ENCODE assay signal across 17 cellular contexts in the genomic region with DNA sequence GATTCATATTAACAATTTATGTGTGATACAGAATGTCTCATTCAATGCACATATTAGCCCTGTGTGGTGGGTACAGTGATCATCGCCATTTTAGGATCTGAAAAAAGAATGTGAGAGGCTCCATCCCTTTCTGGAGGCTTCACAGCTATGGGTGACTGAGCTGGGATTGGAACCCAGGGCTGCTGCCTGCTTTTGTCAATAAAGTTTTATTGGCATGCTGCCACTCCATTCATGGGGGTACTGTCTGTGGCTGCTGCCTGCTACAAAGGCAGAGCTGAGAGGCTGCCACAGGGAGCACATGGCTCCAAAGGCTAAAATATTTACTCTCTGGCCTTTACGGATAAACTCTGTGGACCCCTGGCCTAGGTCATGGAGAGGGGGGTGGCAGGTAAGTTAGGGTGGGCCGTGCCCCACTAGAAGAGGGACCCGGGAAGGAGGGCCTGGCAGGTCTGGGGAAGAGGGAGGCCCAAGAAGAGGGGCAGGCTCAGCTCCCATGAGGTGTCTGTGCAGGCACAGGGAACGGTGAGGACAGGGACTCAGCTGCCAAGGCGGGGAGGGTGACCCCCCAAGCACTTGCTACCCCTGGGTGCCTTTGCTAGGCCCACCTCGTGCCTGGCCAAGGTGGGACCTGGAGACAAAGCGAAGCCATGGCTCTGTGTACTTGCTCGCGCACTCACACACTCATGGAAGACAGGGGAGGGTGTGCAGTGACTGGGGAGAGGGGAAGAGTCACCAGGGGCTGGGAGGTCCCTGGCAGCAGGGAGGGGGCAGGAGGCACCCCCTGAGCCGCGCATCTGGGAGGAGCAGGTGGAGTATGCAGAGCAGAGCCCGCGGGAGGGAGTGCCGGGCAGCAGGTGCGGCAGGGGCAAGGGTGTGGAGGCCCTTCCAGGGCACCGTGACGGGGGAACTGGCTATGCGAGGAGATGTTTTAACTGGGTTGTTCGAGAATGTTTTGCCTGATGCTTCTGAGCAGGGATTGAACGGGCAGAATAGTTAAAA.
DNase-seq lines count a peak whose midpoint lies in the region; ATAC-seq, FAIRE-seq and TF ChIP-seq lines count a peak whose summit lies in the region.
"Had no signal": no experiment of that assay in that cellular context is flagged by ENCODE, and none has a peak within 500 bp of the region (broad histone marks: within the 10 kb centered on the region; RNA-seq: fewer than 3 reads in every experiment).

No MANE protein-coding gene starts in this region.

- no peak for TF ChIP-seq CTCF in CD14-positive monocyte (IDR thresholded peaks at IDR 0.05)
- TF ChIP-seq CTCF in HCT116 (IDR thresholded peaks at IDR 0.05 in 2 of 3, conservative IDR thresholded peaks at IDR 0.05 in 1 of 3; ENCODE audit: borderline replicate concordance in 1 of 3, insufficient read depth in 1 of 3, low read depth in 2 of 3, low read length in 2 of 3), result no peak
- TF ChIP-seq CTCF in H1 (IDR thresholded peaks at IDR 0.05; ENCODE audit: control extremely low read depth in 1 of 3, insufficient read depth in 1 of 3, low read depth in 1 of 3, low read length in 3 of 3), result no peak
- TF ChIP-seq CTCF in HFFc6 (IDR thresholded peaks at IDR 0.05), result no peak
- TF ChIP-seq CTCF in PC-3 (conservative IDR thresholded peaks at IDR 0.05; ENCODE audit: low read depth, low read length), result no peak

- CTCF ChIA-PET in HCT116 (lab: Charles Lee), result no interaction called here
- CTCF ChIA-PET in H1 (lab: Charles Lee; ENCODE audit: partially characterized antibody), result interaction anchor here (0.6 to 1.5 kb wide), 5 partner anchors 12 to 252 kb away, joined by 3 to 5 read pairs (median 3); no protein-coding TSS in a partner anchor
- CTCF ChIA-PET in PC-3 (lab: Charles Lee), result no interaction called here

- H3K4me1 ChIP-seq in HCT116 (ENCODE audit: control insufficient read depth in 1 of 2, insufficient read depth in 2 of 2, low read length in 2 of 2), result peaks cover 12 to 19% of the 10 kb centered on the region in 2 experiments
- H3K4me1 ChIP-seq in H1 (replicated peaks in 1 of 4; ENCODE audit: control insufficient read depth in 3 of 4, insufficient read depth in 4 of 4, low read length in 3 of 4), result no peaks in the 10 kb centered on the region; a peak in 2 of 7 replicates
- H3K4me1 ChIP-seq in neuronal stem cell (ENCODE audit: control insufficient read depth in 2 of 2, insufficient read depth in 1 of 2, low read depth in 1 of 2, low read length in 2 of 2), result peaks cover 0 to 8% of the 10 kb centered on the region in 2 donors
- no peaks in the 10 kb centered on the region for H3K4me1 ChIP-seq in PC-3 (ENCODE audit: insufficient read depth, low read length)
- H3K4me1 ChIP-seq: Caco-2 had no signal

- H3K27me3 ChIP-seq in HCT116 (ENCODE audit: insufficient read depth, low read length) (no peaks in the 10 kb centered on the region), H1 (replicated peaks in 1 of 4; ENCODE audit: control insufficient read depth in 3 of 4, extremely low read depth in 1 of 4, insufficient read depth in 3 of 4, low read length in 3 of 4) (no peaks in the 10 kb centered on the region; a peak in 1 of 7 replicates), neuronal stem cell (ENCODE audit: control insufficient read depth in 3 of 3, insufficient read depth in 3 of 3, low read depth in 1 of 3, low read length in 3 of 3) (no peaks in the 10 kb centered on the region), PC-3 (ENCODE audit: low read length) (no peaks in the 10 kb centered on the region)
- H3K27me3 ChIP-seq: MG63 had no signal

- H3K27ac ChIP-seq in HCT116 (ENCODE audit: low read depth, low read length), result no peak overlapping the region
- H3K27ac ChIP-seq in H1 (ENCODE audit: low read depth, low read length), result no peak overlapping the region
- no peak overlapping the region for H3K27ac ChIP-seq in neuronal stem cell (replicated peaks; ENCODE audit: low read length)
- no peak overlapping the region for H3K27ac ChIP-seq in PC-3 (ENCODE audit: low read length)

- H3K36me3 Mint-ChIP-seq in CD14-positive monocyte, result no peaks in the 10 kb centered on the region
- H3K36me3 Mint-ChIP-seq in HFFc6 (ENCODE audit: low read depth), result peaks cover 17% of the 10 kb centered on the region
- H3K36me3 Mint-ChIP-seq: CD4-positive, CD25-positive, alpha-beta regulatory T cell had no signal

- H2BK15ac ChIP-seq in H1 (ENCODE audit: low read length), result no peak overlapping the region
- H2BK15ac ChIP-seq in neuronal stem cell (ENCODE audit: low read length), result no peak overlapping the region

- H3K4me3 Mint-ChIP-seq in CD14-positive monocyte, result no peak overlapping the region
- no peak overlapping the region for H3K4me3 Mint-ChIP-seq in HFFc6
- H3K4me3 Mint-ChIP-seq: CD4-positive, CD25-positive, alpha-beta regulatory T cell had no signal

- H4K91ac ChIP-seq in H1 (replicated peaks; ENCODE audit: insufficient read length, low read length) (no peak overlapping the region), neuronal stem cell (ENCODE audit: low read depth, low read length, poor library complexity) (no peak overlapping the region)

- TF ChIP-seq POLR2A in HCT116 (IDR thresholded peaks at IDR 0.05; ENCODE audit: borderline replicate concordance, extremely low read depth, insufficient read depth, insufficient read length) (no peak), H1 (IDR thresholded peaks at IDR 0.05; ENCODE audit: control extremely low read depth in 1 of 2, low read depth in 2 of 2, low read length in 2 of 2) (no peak)

- POLR2A ChIA-PET in HCT116 (lab: Charles Lee) (no interaction called here), H1 (lab: Charles Lee; ENCODE audit: partially characterized antibody) (interaction anchor here (1.6 kb wide), 1 partner anchor 10 kb away, joined by 4 read pairs; no protein-coding TSS in a partner anchor), PC-3 (lab: Charles Lee; ENCODE audit: unreplicated experiment) (no interaction called here)

- ATAC-seq in HCT116 (no peak; the same call in 1 of the 2 replicates), PC-3 (no peak)

- no peak for FAIRE-seq in H1 (lab: Jason Lieb, UNC)
- FAIRE-seq: GM19239 had no signal

- H3K27ac Mint-ChIP-seq in CD14-positive monocyte (peak overlapping the region in 1 of 7 donors; percentile 48), HFFc6 (no peak overlapping the region)
- H3K27ac Mint-ChIP-seq: CD4-positive, CD25-positive, alpha-beta regulatory T cell had no signal

- no peak overlapping the region for H3K23ac ChIP-seq in H1 (ENCODE audit: insufficient read length)
- peak overlapping the region; percentile 46 for H3K23ac ChIP-seq in neuronal stem cell (ENCODE audit: low read depth, low read length, poor library complexity)

- H3K4ac ChIP-seq in H1 (replicated peaks; ENCODE audit: insufficient read length, low read depth, low read length) (no peak overlapping the region), neuronal stem cell (ENCODE audit: low read length) (no peak overlapping the region)

- H3K4me3 ChIP-seq in HCT116 (replicated peaks in 1 of 2; ENCODE audit: low read depth in 1 of 2, low read length in 2 of 2), result no peak overlapping the region
- no peak overlapping the region for H3K4me3 ChIP-seq in H1 (ENCODE audit: extremely low read depth in 1 of 4, insufficient read depth in 2 of 4, low read depth in 3 of 4, low read length in 4 of 4)
- H3K4me3 ChIP-seq in neuronal stem cell (ENCODE audit: low read length in 2 of 2), result no peak overlapping the region
- H3K4me3 ChIP-seq in PC-3 (ENCODE audit: low read length), result no peak overlapping the region
- H3K4me3 ChIP-seq: MG63 had no signal

- H3K36me3 ChIP-seq in HCT116 (ENCODE audit: control insufficient read depth in 1 of 2, insufficient read depth in 2 of 2, low read length in 2 of 2), result no peaks in the 10 kb centered on the region
- no peaks in the 10 kb centered on the region for H3K36me3 ChIP-seq in H1 (ENCODE audit: control insufficient read depth in 2 of 4, insufficient read depth in 4 of 4, low read length in 3 of 4)
- no peaks in the 10 kb centered on the region for H3K36me3 ChIP-seq in neuronal stem cell (replicated peaks in 1 of 2; ENCODE audit: control insufficient read depth in 2 of 2, insufficient read depth in 2 of 2, low read length in 2 of 2)
- no peaks in the 10 kb centered on the region for H3K36me3 ChIP-seq in PC-3 (ENCODE audit: low read depth, low read length)
- H3K36me3 ChIP-seq: MG63 had no signal

- no peaks in the 10 kb centered on the region for H3K9me3 Mint-ChIP-seq in CD14-positive monocyte
- peaks cover 43% of the 10 kb centered on the region for H3K9me3 Mint-ChIP-seq in HFFc6

- H4K5ac ChIP-seq in H1 (ENCODE audit: insufficient read length, low read depth, low read length), result no peak overlapping the region

- H2BK20ac ChIP-seq in H1 (ENCODE audit: low read length), result no peak overlapping the region

- WGBS in H1 (ENCODE audit: extremely low coverage in 1 of 2, insufficient coverage in 1 of 2, insufficient read length in 1 of 2, insufficient replicate concordance in 2 of 2, low coverage in 1 of 2, low lambda C conversion rate in 2 of 2, missing lambda C conversion rate in 1 of 2), 2 experiments, result 91% methylated on average over 21 of the region's 21 CpGs; no CpG with 5 or more reads in 1 of the 2 experiments
- no CpG with 5 or more reads among the region's 21 CpGs for WGBS in neuronal stem cell (ENCODE audit: extremely low coverage in 2 of 2, insufficient read length in 2 of 2, insufficient replicate concordance in 1 of 2), 2 donors

- peak overlapping the region; percentile 76 for H4K8ac ChIP-seq in H1 (ENCODE audit: extremely low read depth, insufficient read depth, low read length)
- H4K8ac ChIP-seq in neuronal stem cell (ENCODE audit: low read depth, low read length), result no peak overlapping the region

- no peak overlapping the region for H3K9ac ChIP-seq in HCT116 (ENCODE audit: low read length)
- no peak overlapping the region for H3K9ac ChIP-seq in H1 (replicated peaks in 1 of 4; ENCODE audit: extremely low read depth in 1 of 4, low read depth in 3 of 4, low read length in 3 of 4)
- peak overlapping the region; percentile 22 for H3K9ac ChIP-seq in neuronal stem cell (ENCODE audit: low read depth, low read length, poor library complexity)
- H3K9ac ChIP-seq in PC-3 (ENCODE audit: low read length), result no peak overlapping the region

- H2BK5ac ChIP-seq in H1 (ENCODE audit: low read depth, low read length), result no peak overlapping the region
- H2BK5ac ChIP-seq in neuronal stem cell (ENCODE audit: low read length), result no peak overlapping the region

- H3K23me2 ChIP-seq in H1 (ENCODE audit: low read depth, low read length), result no peaks in the 10 kb centered on the region; the same call in 1 of the 2 replicates

- H4K20me1 ChIP-seq in HCT116 (ENCODE audit: insufficient read depth) (no peaks in the 10 kb centered on the region), H1 (replicated peaks in 1 of 2; ENCODE audit: control insufficient read depth in 1 of 2, insufficient read depth in 2 of 2, low read length in 2 of 2) (no peaks in the 10 kb centered on the region), PC-3 (ENCODE audit: low read length) (no peaks in the 10 kb centered on the region)

- H2BK12ac ChIP-seq in H1 (ENCODE audit: low read depth, low read length) (no peak overlapping the region), neuronal stem cell (ENCODE audit: low read length) (peak overlapping the region; percentile 24)

- H3K79me1 ChIP-seq in H1 (ENCODE audit: low read depth, low read length), result no peaks in the 10 kb centered on the region; the same call in 1 of the 2 replicates
- H3K79me1 ChIP-seq in neuronal stem cell (ENCODE audit: low read depth, low read length), result no peaks in the 10 kb centered on the region

- intact Hi-C loops in CD14-positive monocyte (cut with micrococcal nuclease) (no loop called here), HCT116 (cut with micrococcal nuclease) (no loop called here), PC-3 (cut with micrococcal nuclease) (no loop called here)

- H3K18ac ChIP-seq in H1 (ENCODE audit: extremely low read depth, low read length) (no peak overlapping the region), neuronal stem cell (ENCODE audit: low read length) (peak overlapping the region; percentile 4)

- no peak for TF ChIP-seq EP300 in H1 (IDR thresholded peaks at IDR 0.05; ENCODE audit: borderline replicate concordance in 1 of 2, low read depth in 2 of 2, low read length in 2 of 2)

- no peak overlapping the region for H2AK5ac ChIP-seq in H1 (ENCODE audit: low read depth, low read length)
- peak overlapping the region; percentile 6 for H2AK5ac ChIP-seq in neuronal stem cell (ENCODE audit: low read depth, low read length)

- RAD21 ChIA-PET in HCT116 (lab: Charles Lee; ENCODE audit: low non-redundant PET in 1 of 2, low total read pairs in 2 of 2, uncharacterized antibody in 2 of 2, unreplicated experiment in 2 of 2), result no interaction called here

- BruUV-seq in HCT116 (replicated peaks; lab: Mats Ljungman, UMichigan) (no TSS peak), PC-3 (replicated peaks; lab: Mats Ljungman, UMichigan) (no TSS peak)

- H3K56ac ChIP-seq in H1 (replicated peaks; ENCODE audit: insufficient read length, low read depth, low read length), result no peak overlapping the region

- H3K14ac ChIP-seq in H1 (ENCODE audit: insufficient read length) (no peak overlapping the region), neuronal stem cell (ENCODE audit: low read length) (no peak overlapping the region)

- peaks cover 0 to 2% (median 1%) of the 10 kb centered on the region in 3 donors for H3K27me3 Mint-ChIP-seq in CD14-positive monocyte (ENCODE audit: low read depth in 3 of 3)
- peaks cover 6% of the 10 kb centered on the region for H3K27me3 Mint-ChIP-seq in HFFc6 (ENCODE audit: insufficient read depth)
- H3K27me3 Mint-ChIP-seq: CD4-positive, CD25-positive, alpha-beta regulatory T cell had no signal

- no peaks in the 10 kb centered on the region for H3K79me2 ChIP-seq in HCT116 (ENCODE audit: insufficient read depth, low read length)
- no peaks in the 10 kb centered on the region for H3K79me2 ChIP-seq in H1 (ENCODE audit: control insufficient read depth in 1 of 2, insufficient read depth in 2 of 2, low read length in 2 of 2)
- H3K79me2 ChIP-seq in PC-3 (ENCODE audit: low read length), result no peaks in the 10 kb centered on the region

- no peaks in the 10 kb centered on the region for H3K4me1 Mint-ChIP-seq in CD14-positive monocyte
- H3K4me1 Mint-ChIP-seq in HFFc6 (ENCODE audit: low read depth), result no peaks in the 10 kb centered on the region
- H3K4me1 Mint-ChIP-seq: CD4-positive, CD25-positive, alpha-beta regulatory T cell had no signal

- DNase-seq in CD14-positive monocyte (ENCODE audit: low spot score) (peak; percentile 24), HCT116 (ENCODE audit: low read depth, low spot score) (no peak), H1 (ENCODE audit: low read depth in 1 of 2, low spot score in 2 of 2) (no peak), neuronal stem cell (ENCODE audit: low spot score) (no peak), HFFc6 (no peak), NOMO-1 treated with dmso at 0.1 percent for 144 hours (lab: John Stamatoyannopoulos, UW; ENCODE audit: unreplicated experiment) (no peak), PC-3 (no peak)
- DNase-seq: Caco-2; CD4-positive, CD25-positive, alpha-beta regulatory T cell; Karpas-422; NCI-H1092; NCI-H1930; NCI-H2227 treated with DMSO at 0.1 percent for 48 hours; OCI-M1; RPMI8226 had no signal

- TF ChIP-seq RAD21 in HCT116 (IDR thresholded peaks at IDR 0.05; ENCODE audit: low read depth) (no peak), H1 (IDR thresholded peaks at IDR 0.05 in 1 of 2, conservative IDR thresholded peaks at IDR 0.05 in 1 of 2; ENCODE audit: low read depth in 2 of 2, low read length in 2 of 2) (no peak)

- H2BK120ac ChIP-seq in H1 (replicated peaks; ENCODE audit: low read depth, low read length), result no peak overlapping the region
- no peak overlapping the region for H2BK120ac ChIP-seq in neuronal stem cell (ENCODE audit: low read depth, low read length)

- H2AFZ ChIP-seq in HCT116 (ENCODE audit: low read depth, low read length, poor library complexity, severe bottlenecking), result no peak overlapping the region
- no peak overlapping the region for H2AFZ ChIP-seq in H1 (ENCODE audit: low read length)
- no peak overlapping the region for H2AFZ ChIP-seq in neuronal stem cell (ENCODE audit: low read length)
- H2AFZ ChIP-seq in PC-3 (ENCODE audit: low read length), result no peak overlapping the region

- no peaks in the 10 kb centered on the region for H3K9me3 ChIP-seq in HCT116 (ENCODE audit: control insufficient read depth in 1 of 2, insufficient read depth in 1 of 2, low read depth in 1 of 2, low read length in 2 of 2)
- no peaks in the 10 kb centered on the region for H3K9me3 ChIP-seq in H1 (ENCODE audit: insufficient read depth in 2 of 2, low read depth in 1 of 2, low read length in 1 of 2)
- no peaks in the 10 kb centered on the region for H3K9me3 ChIP-seq in neuronal stem cell (replicated peaks in 1 of 2; ENCODE audit: control insufficient read depth in 2 of 2, insufficient read depth in 1 of 2, low read depth in 1 of 2, low read length in 2 of 2)
- H3K9me3 ChIP-seq in PC-3 (ENCODE audit: low read length), result no peaks in the 10 kb centered on the region
- H3K9me3 ChIP-seq: Caco-2, MG63 had no signal

- no peaks in the 10 kb centered on the region for H3K9me2 ChIP-seq in HCT116 (ENCODE audit: insufficient read depth)
- no peaks in the 10 kb centered on the region for H3K9me2 ChIP-seq in PC-3 (replicated peaks; ENCODE audit: low read length)

- peak overlapping the region; percentile 72 for H3K4me2 ChIP-seq in HCT116 (ENCODE audit: low read length)
- no peak overlapping the region for H3K4me2 ChIP-seq in H1 (ENCODE audit: insufficient read depth in 1 of 2, low read depth in 2 of 2, low read length in 2 of 2)
- H3K4me2 ChIP-seq in neuronal stem cell (ENCODE audit: insufficient read depth, low read length, poor library complexity, severe bottlenecking), result no peak overlapping the region
- no peak overlapping the region for H3K4me2 ChIP-seq in PC-3 (ENCODE audit: low read length)

- no peaks in the 10 kb centered on the region for H3F3A ChIP-seq in PC-3 (ENCODE audit: low read length, unreplicated experiment)
